9 cellular contexts compared by ENCODE assay signal in the genomic region with DNA sequence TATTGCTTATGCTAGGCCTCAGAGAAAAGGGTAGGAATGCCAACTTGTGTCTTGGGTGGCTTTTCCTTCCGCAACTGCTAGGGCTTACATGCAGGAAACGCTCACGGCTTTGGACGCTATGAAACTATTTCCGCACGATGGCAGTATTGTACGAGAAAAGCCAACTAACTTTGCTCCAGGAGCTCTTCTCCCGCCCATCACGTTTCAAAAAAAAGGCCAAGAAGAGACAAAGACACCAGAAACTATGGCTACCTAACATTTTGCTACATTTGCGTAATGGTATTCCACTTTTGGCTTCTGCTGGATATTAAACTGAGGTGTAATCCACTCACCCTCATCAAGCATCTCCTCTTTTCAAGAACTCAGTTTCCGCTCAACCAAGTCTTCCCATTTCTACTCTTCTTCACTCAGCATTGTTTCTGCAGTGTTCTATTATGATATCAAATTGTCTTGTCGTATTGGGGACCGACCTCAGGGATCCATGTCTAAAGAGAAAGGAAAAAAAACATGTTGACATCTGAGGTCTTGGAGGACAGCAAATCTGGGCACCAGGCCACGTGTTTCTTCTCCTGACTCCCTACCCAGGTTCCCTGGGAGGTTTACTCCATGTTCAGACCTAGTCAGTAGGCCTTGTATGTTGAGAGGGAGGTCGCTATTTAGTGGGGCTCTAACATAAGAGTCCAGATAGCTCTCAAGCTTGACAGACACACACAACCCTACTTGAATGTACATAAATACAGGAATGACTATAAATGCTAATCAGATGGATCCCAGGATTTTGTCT.
DNase-seq lines count a peak whose midpoint lies in the region; TF ChIP-seq lines count a peak whose summit lies in the region.
"Had no signal": no experiment of that assay in that cellular context is flagged by ENCODE, and none has a peak within 500 bp of the region (broad histone marks: within the 10 kb centered on the region; RNA-seq: fewer than 3 reads in every experiment).

No MANE protein-coding gene starts in this region.

- DNase-seq in stimulated activated CD8-positive, alpha-beta memory T cell treated with anti-CD3 and anti-CD28 coated beads, Interleukin-12 subunit alpha, Interleukin-12 subunit beta, amount 100 ng/mL, for 4 hours (ENCODE audit: low read depth): peak; percentile 31
- no peak for DNase-seq in stimulated activated CD8-positive, alpha-beta memory T cell treated with anti-CD3 and anti-CD28 coated beads, Interleukin-4, amount 100 ng/mL, for 48 hours
- DNase-seq in NOMO-1 treated with DMSO at 0.1 percent for 48 hours (lab: John Stamatoyannopoulos, UW; ENCODE audit: unreplicated experiment) (peak; percentile 75), fibroblast of mammary gland (ENCODE audit: low read depth) (peak; percentile 91), COR-L47 (lab: John Stamatoyannopoulos, UW) (no peak), Calu3 (no peak), NCI-H748 (lab: John Stamatoyannopoulos, UW; ENCODE audit: unreplicated experiment) (no peak), SHP77 treated with DMSO at 0.1 percent for 48 hours (lab: John Stamatoyannopoulos, UW) (no peak)
- DNase-seq: NCI-H2029 had no signal

- intact Hi-C loops in Calu3 (cut with micrococcal nuclease; ENCODE audit: unreplicated experiment): no loop called here

- no peak overlapping the region for H3K4me3 Mint-ChIP-seq in Calu3 (ENCODE audit: low read depth, unreplicated experiment)

- peak; percentile 49 for TF ChIP-seq CTCF in fibroblast of mammary gland (conservative IDR thresholded peaks at IDR 0.05; ENCODE audit: control insufficient read depth, insufficient read depth, low read depth, low read length)
- no peak for TF ChIP-seq CTCF in Calu3 (IDR thresholded peaks at IDR 0.05; ENCODE audit: unreplicated experiment)

- CTCF ChIA-PET in Calu3 (lab: Charles Lee): no interaction called here

- peaks cover 5% of the 10 kb centered on the region for H3K36me3 Mint-ChIP-seq in Calu3 (ENCODE audit: insufficient read depth, unreplicated experiment)

- no peaks in the 10 kb centered on the region for H3K27me3 Mint-ChIP-seq in Calu3 (ENCODE audit: unreplicated experiment)

- H3K9me3 Mint-ChIP-seq in Calu3 (ENCODE audit: low read depth, unreplicated experiment): peaks cover 2% of the 10 kb centered on the region

- no peak overlapping the region for H3K27ac Mint-ChIP-seq in Calu3 (ENCODE audit: unreplicated experiment)

- no TSS peak for BruUV-seq in Calu3 (replicated peaks; lab: Mats Ljungman, UMichigan)

- H3K4me3 ChIP-seq in fibroblast of mammary gland (ENCODE audit: control insufficient read depth, low read depth, low read length): no peak overlapping the region

- H3K4me1 Mint-ChIP-seq in Calu3 (ENCODE audit: low read depth, unreplicated experiment): peaks cover 8% of the 10 kb centered on the region

Comparison
In these comparisons a context has a peak if more than half of its experiments do, and no peak if none do; other contexts are left out.
1. DNase-seq: peak in stimulated activated CD8-positive, alpha-beta memory T cell treated with anti-CD3 and anti-CD28 coated beads, Interleukin-12 subunit alpha, Interleukin-12 subunit beta, amount 100 ng/mL, for 4 hours (single experiment), NOMO-1 treated with DMSO at 0.1 percent for 48 hours (single experiment) and fibroblast of mammary gland (single experiment); none in stimulated activated CD8-positive, alpha-beta memory T cell treated with anti-CD3 and anti-CD28 coated beads, Interleukin-4, amount 100 ng/mL, for 48 hours (single experiment), COR-L47 (single experiment), Calu3 (single experiment), NCI-H748 (single experiment) and SHP77 treated with DMSO at 0.1 percent for 48 hours (single experiment).